In genomic region chr5:91469517-91470165, GRCh38 we compare ENCODE assay signal across 9 cellular contexts.
DNase-seq lines count a peak whose midpoint lies in the region; ATAC-seq and TF ChIP-seq lines count a peak whose summit lies in the region.
"Had no signal": no experiment of that assay in that cellular context is flagged by ENCODE, and none has a peak within 500 bp of the region (broad histone marks: within the 10 kb centered on the region; RNA-seq: fewer than 3 reads in every experiment).

No MANE protein-coding gene starts in this region.

- H3K27ac ChIP-seq in ascending aorta (peak overlapping the region; percentile 36 to 43), lung (ENCODE audit: low read depth in 1 of 2, low read length in 1 of 2) (peak overlapping the region in 1 of 2 donors; percentile 64), upper lobe of right lung (peak overlapping the region; percentile 59)

- no peaks in the 10 kb centered on the region for H3K36me3 Mint-ChIP-seq in T-helper 2 cell treated with Interferon-gamma antibody and Interleukin-4, amounts not matched to agents 5 μg/mL and 100 μg/mL, for 36 hours (ENCODE audit: low read depth)

- peaks cover 2% of the 10 kb centered on the region for H3K4me1 Mint-ChIP-seq in T-helper 2 cell treated with Interferon-gamma antibody and Interleukin-4, amounts not matched to agents 5 μg/mL and 100 μg/mL, for 36 hours (ENCODE audit: low read depth)

- DNase-seq in T-helper 2 cell treated with Interferon-gamma antibody and Interleukin-4, amounts not matched to agents 5 μg/mL and 100 μg/mL, for 36 hours (ENCODE audit: low spot score): no peak
- DNase-seq in T-helper 2 cell (no peak), ascending aorta (ENCODE audit: low spot score in 2 of 2) (peak in 1 of 2 donors; percentile 63), lung (ENCODE audit: low spot score) (no peak), upper lobe of right lung (no peak)
- DNase-seq: activated CD8-positive, alpha-beta memory T cell treated with anti-CD3 and anti-CD28 coated beads, Interleukin-2, amount 50 U/mL, for 4 hours had no signal

- no peaks in the 10 kb centered on the region for H3K36me3 ChIP-seq in ascending aorta
- no peaks in the 10 kb centered on the region for H3K36me3 ChIP-seq in lung (ENCODE audit: control insufficient read depth in 2 of 2, insufficient read depth in 2 of 2, low read length in 2 of 2)
- H3K36me3 ChIP-seq in upper lobe of right lung: no peaks in the 10 kb centered on the region

- TF ChIP-seq CTCF in ascending aorta (IDR thresholded peaks at IDR 0.05) (no peak), lung (IDR thresholded peaks at IDR 0.05; ENCODE audit: control extremely low read depth, extremely low read depth) (no peak), upper lobe of right lung (IDR thresholded peaks at IDR 0.05) (no peak)

- intact Hi-C loops in ascending aorta (cut with DNase I) (no loop called here), upper lobe of right lung (cut with DNase I) (no loop called here)

- peak overlapping the region; percentile 2 for H3K4me3 Mint-ChIP-seq in T-helper 2 cell treated with Interferon-gamma antibody and Interleukin-4, amounts not matched to agents 5 μg/mL and 100 μg/mL, for 36 hours

- H3K27me3 ChIP-seq in ascending aorta (no peaks in the 10 kb centered on the region), lung (ENCODE audit: control insufficient read depth, insufficient read depth) (no peaks in the 10 kb centered on the region), upper lobe of right lung (no peaks in the 10 kb centered on the region)

- H3K9me3 ChIP-seq in ascending aorta: no peaks in the 10 kb centered on the region
- no peaks in the 10 kb centered on the region for H3K9me3 ChIP-seq in lung (ENCODE audit: control insufficient read depth in 2 of 2, insufficient read depth in 1 of 2, low read length in 1 of 2)
- H3K9me3 ChIP-seq in upper lobe of right lung: no peaks in the 10 kb centered on the region

- 34 to 54% methylated on average over 10 of the region's 10 CpGs for WGBS in lung, 2 donors

- H3K27ac Mint-ChIP-seq in T-helper 2 cell treated with Interferon-gamma antibody and Interleukin-4, amounts not matched to agents 5 μg/mL and 100 μg/mL, for 36 hours: no peak overlapping the region

- no peaks in the 10 kb centered on the region for H3K9me3 Mint-ChIP-seq in T-helper 2 cell treated with Interferon-gamma antibody and Interleukin-4, amounts not matched to agents 5 μg/mL and 100 μg/mL, for 36 hours

- ATAC-seq in lung (ENCODE audit: insufficient read depth, low FRiP score): peak; percentile 84
- peak; percentile 92 for ATAC-seq in upper lobe of right lung
- ATAC-seq in GM21786 (IDR thresholded peaks at IDR 0.05; ENCODE audit: unreplicated experiment): no peak
- ATAC-seq in GM21723 (IDR thresholded peaks at IDR 0.05; ENCODE audit: unreplicated experiment): no peak
- no peak for ATAC-seq in GM21526 (IDR thresholded peaks at IDR 0.05; ENCODE audit: low FRiP score, unreplicated experiment)

- H3K4me1 ChIP-seq in ascending aorta: peaks cover 0 to 2% of the 10 kb centered on the region in 2 donors
- H3K4me1 ChIP-seq in lung (ENCODE audit: control insufficient read depth in 2 of 2, insufficient read depth in 2 of 2, low read length in 2 of 2): no peaks in the 10 kb centered on the region
- H3K4me1 ChIP-seq in upper lobe of right lung: peaks cover 3% of the 10 kb centered on the region

- peaks cover 7% of the 10 kb centered on the region for H3K27me3 Mint-ChIP-seq in T-helper 2 cell treated with Interferon-gamma antibody and Interleukin-4, amounts not matched to agents 5 μg/mL and 100 μg/mL, for 36 hours (ENCODE audit: low read depth)

- H3K4me3 ChIP-seq in ascending aorta (peak overlapping the region in 1 of 2 donors; percentile 18), lung (no peak overlapping the region), upper lobe of right lung (no peak overlapping the region)

Comparison
In these comparisons a context has a peak if more than half of its experiments do, and no peak if none do; other contexts are left out.
1. ATAC-seq: peak in lung (single experiment) and upper lobe of right lung (single experiment); none in GM21786 (single experiment), GM21723 (single experiment) and GM21526 (single experiment).